32 cellular contexts compared by ENCODE assay signal in the genomic region with DNA sequence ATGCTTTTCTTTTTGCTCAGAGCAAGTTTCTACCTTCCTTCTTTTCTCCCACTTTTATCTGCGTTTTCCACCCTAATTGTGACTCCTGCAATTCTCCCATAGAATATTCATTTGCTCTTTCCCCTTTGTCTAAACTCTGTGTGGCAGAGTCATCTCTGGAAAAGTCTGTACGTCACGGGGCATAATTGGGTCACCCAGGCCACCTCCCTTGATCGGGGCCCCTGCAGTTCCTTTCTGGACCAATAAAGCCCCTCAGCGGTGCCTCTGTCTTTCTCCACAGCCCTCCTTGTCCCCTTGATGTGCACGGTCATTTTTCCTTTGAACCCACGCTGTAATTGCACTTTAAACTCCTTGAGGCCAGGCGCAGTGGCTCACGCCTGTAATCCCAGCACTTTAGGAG. TPM values are rescaled to one million over a fixed set of nuclear protein-coding genes. Genes with fewer than 3 reads are reported as not detected.
"Had no signal": no experiment of that assay in that cellular context is flagged by ENCODE, and none has a peak within 500 bp of the region (broad histone marks: within the 10 kb centered on the region; RNA-seq: fewer than 3 reads in every experiment).

No MANE protein-coding gene starts in this region.

- H3K9me3 ChIP-seq: ascending aorta, lower lobe of right lung, spleen, thyroid gland had no signal

- H3K27ac Mint-ChIP-seq: activated B cell treated with CpG ODN at 0.5 μM for 24 hours; activated CD4-positive, alpha-beta T cell treated with anti-CD3 and anti-CD28 coated beads for 36 hours; activated CD8-positive, alpha-beta memory T cell treated with anti-CD3 and anti-CD28 coated beads, Interleukin-2, amount 10 ng/mL, durations not matched to agents 7 days and 5 days; immature natural killer cell; neural progenitor cell; T-helper 1 cell treated with Interleukin-12 subunit alpha and Interleukin-12 subunit beta and Interleukin-4 antibody, amounts not matched to agents 30 μg/mL and 1 μg/mL, for 36 hours had no signal

- H3K4me3 ChIP-seq: ascending aorta, lower lobe of right lung, neural progenitor cell, spleen, thyroid gland had no signal

- H3K4me3 Mint-ChIP-seq: activated B cell treated with CpG ODN at 0.5 μM for 24 hours; activated CD4-positive, alpha-beta T cell treated with anti-CD3 and anti-CD28 coated beads for 36 hours; activated CD8-positive, alpha-beta memory T cell treated with anti-CD3 and anti-CD28 coated beads, Interleukin-2, amount 10 ng/mL, durations not matched to agents 7 days and 5 days; immature natural killer cell; naive B cell; neural progenitor cell; T-helper 1 cell treated with Interleukin-12 subunit alpha and Interleukin-12 subunit beta and Interleukin-4 antibody, amounts not matched to agents 30 μg/mL and 1 μg/mL, for 36 hours had no signal

- ATAC-seq: activated CD8-positive, alpha-beta memory T cell treated with anti-CD3 and anti-CD28 coated beads, Interleukin-2, amount 10 ng/mL, durations not matched to agents 7 days and 5 days; left lobe of liver; lower lobe of right lung had no signal

- H3K36me3 ChIP-seq: ascending aorta, brain microvascular endothelial cell, lower lobe of right lung, neural progenitor cell, spleen, thyroid gland had no signal

- H3K4me1 Mint-ChIP-seq: activated B cell treated with CpG ODN at 0.5 μM for 24 hours; activated CD8-positive, alpha-beta memory T cell treated with anti-CD3 and anti-CD28 coated beads, Interleukin-2, amount 10 ng/mL, durations not matched to agents 7 days and 5 days; immature natural killer cell; naive B cell; neural progenitor cell had no signal

- H3K27me3 ChIP-seq: ascending aorta, brain microvascular endothelial cell, neural progenitor cell, spleen, thyroid gland had no signal

- H3K4me1 ChIP-seq: ascending aorta, lower lobe of right lung, neural progenitor cell, spleen, thyroid gland had no signal

- H3K9ac ChIP-seq: neural progenitor cell had no signal

- H3K36me3 Mint-ChIP-seq: activated CD8-positive, alpha-beta memory T cell treated with anti-CD3 and anti-CD28 coated beads, Interleukin-2, amount 10 ng/mL, durations not matched to agents 7 days and 5 days; immature natural killer cell; neural progenitor cell had no signal

- H3K9me3 Mint-ChIP-seq: activated B cell treated with CpG ODN at 0.5 μM for 24 hours; immature natural killer cell; naive B cell; neural progenitor cell; T-helper 1 cell treated with Interleukin-12 subunit alpha and Interleukin-12 subunit beta and Interleukin-4 antibody, amounts not matched to agents 30 μg/mL and 1 μg/mL, for 36 hours had no signal

- DNase-seq: activated B cell treated with CpG ODN at 0.5 μM for 24 hours; activated CD4-positive, alpha-beta T cell treated with anti-CD3 and anti-CD28 coated beads for 36 hours; activated CD4-positive, alpha-beta T cell treated with anti-CD3 and anti-CD28 coated beads, Interleukin-2, amount 50 U/mL, for 4 hours; activated CD8-positive, alpha-beta memory T cell treated with anti-CD3 and anti-CD28 coated beads, Interleukin-2, amount 10 ng/mL, durations not matched to agents 7 days and 5 days; activated gamma-delta T cell; activated naive CD4-positive, alpha-beta T cell treated with anti-CD3 and anti-CD28 coated beads, Interleukin-2, amount 50 U/mL, for 16 hours; activated T-cell treated with anti-CD3 and anti-CD28 coated beads for 4 hours; caudate nucleus; dermis blood vessel endothelial cell; effector CD8-positive, alpha-beta T cell; immature natural killer cell; lower lobe of right lung; naive B cell; spleen; stimulated activated CD4-positive, alpha-beta T cell treated with anti-CD3 and anti-CD28 coated beads, Interleukin-4, amount 100 ng/mL, for 1 hour; stimulated activated naive CD4-positive, alpha-beta T cell treated with Interleukin-2 at 50 U/mL for 16 hours; substantia nigra; thyroid gland had no signal

- H3K4me2 ChIP-seq: neural progenitor cell had no signal

- H3K27ac ChIP-seq: ascending aorta, brain microvascular endothelial cell, lower lobe of right lung, neural progenitor cell, spleen, thyroid gland had no signal

- H2AFZ ChIP-seq: neural progenitor cell had no signal

RNA-seq across cellular contexts. Expression of a gene that starts 10.7 kb away (rescaled TPM):
- total RNA-seq: activated B cell treated with CpG ODN at 0.5 μM for 24 hours; activated CD8-positive, alpha-beta memory T cell treated with anti-CD3 and anti-CD28 coated beads, Interleukin-2, amount 10 ng/mL, durations not matched to agents 7 days and 5 days; ascending aorta; dermis blood vessel endothelial cell; left lobe of liver; lower lobe of right lung; mesenteric fat pad; posterior vena cava; spleen; thyroid gland had no signal
- polyA plus RNA-seq: immature natural killer cell, spleen had no signal

RNA-seq across cellular contexts. Expression of a gene that starts 38.1 kb away (rescaled TPM):
- total RNA-seq: activated B cell treated with CpG ODN at 0.5 μM for 24 hours; activated CD4-positive, alpha-beta T cell treated with anti-CD3 and anti-CD28 coated beads for 36 hours; activated CD8-positive, alpha-beta memory T cell treated with anti-CD3 and anti-CD28 coated beads, Interleukin-2, amount 10 ng/mL, durations not matched to agents 7 days and 5 days; ascending aorta; dermis blood vessel endothelial cell; kidney epithelial cell; left lobe of liver; lower lobe of right lung; mesenteric fat pad; mucosa of gallbladder; omental fat pad; posterior vena cava; renal cortical epithelial cell; spleen; urinary bladder had no signal
- polyA plus RNA-seq: adipose tissue, esophagus, immature natural killer cell, spleen, urinary bladder had no signal
